In the genomic region with DNA sequence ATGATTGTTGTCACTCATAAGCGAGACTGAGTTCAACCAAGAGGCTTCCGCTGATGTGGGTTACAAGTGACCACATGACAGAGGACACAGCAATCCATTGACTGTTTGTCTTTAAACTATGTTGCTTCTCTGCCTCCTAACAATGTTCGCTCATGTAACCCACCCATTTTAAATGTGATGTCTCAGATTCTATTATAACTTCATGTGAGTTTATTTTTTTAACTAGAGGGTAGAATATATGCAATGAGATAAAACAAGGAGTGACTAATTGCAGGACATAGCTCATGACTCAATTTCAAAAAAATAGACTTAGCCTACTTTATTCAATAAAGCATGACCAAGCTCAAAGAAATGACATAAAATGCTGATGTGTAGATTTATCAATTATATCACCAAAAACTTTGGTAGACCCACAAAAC, we compare ENCODE assay signal across 16 cellular contexts.
DNase-seq lines count a peak whose midpoint lies in the region; ATAC-seq, FAIRE-seq and TF ChIP-seq lines count a peak whose summit lies in the region.
"Had no signal": no experiment of that assay in that cellular context is flagged by ENCODE, and none has a peak within 500 bp of the region (broad histone marks: within the 10 kb centered on the region; RNA-seq: fewer than 3 reads in every experiment).

No MANE protein-coding gene starts in this region.

- peaks cover 18% of the 10 kb centered on the region for H3K4me1 Mint-ChIP-seq in Caco-2 (ENCODE audit: low read depth, unreplicated experiment)
- H3K4me1 Mint-ChIP-seq in activated naive CD8-positive, alpha-beta T cell treated with anti-CD3 and anti-CD28 coated beads, Interleukin-2, amount 50 U/mL, for 24 hours = no peaks in the 10 kb centered on the region

- H2BK15ac ChIP-seq in mesenchymal stem cell (ENCODE audit: low read depth, poor library complexity, severe bottlenecking) = no peak overlapping the region

- H3K9ac ChIP-seq in mesenchymal stem cell (ENCODE audit: low read length) = no peak overlapping the region

- no peak overlapping the region for H3K4me3 ChIP-seq in BJ (ENCODE audit: low read depth, low read length)
- H3K4me3 ChIP-seq in mesenchymal stem cell (ENCODE audit: insufficient read depth in 1 of 2, low read depth in 1 of 2, low read length in 2 of 2) = no peak overlapping the region
- no peak overlapping the region for H3K4me3 ChIP-seq in Caco-2 (ENCODE audit: low read depth, low read length)
- H3K4me3 ChIP-seq: pancreas, suprapubic skin had no signal

- no peaks in the 10 kb centered on the region for H3K27me3 Mint-ChIP-seq in Caco-2 (ENCODE audit: insufficient read depth, unreplicated experiment)
- peaks cover 36% of the 10 kb centered on the region for H3K27me3 Mint-ChIP-seq in activated naive CD8-positive, alpha-beta T cell treated with anti-CD3 and anti-CD28 coated beads, Interleukin-2, amount 50 U/mL, for 24 hours

- no peaks in the 10 kb centered on the region for H3K36me3 ChIP-seq in BJ (ENCODE audit: control insufficient read depth, insufficient read depth, low read length)
- H3K36me3 ChIP-seq in mesenchymal stem cell (ENCODE audit: control insufficient read depth in 1 of 2, insufficient read depth in 2 of 2, low read depth in 1 of 2, low read length in 2 of 2) = no peaks in the 10 kb centered on the region
- no peaks in the 10 kb centered on the region for H3K36me3 ChIP-seq in Caco-2 (ENCODE audit: control insufficient read depth, insufficient read depth, low read length)
- H3K36me3 ChIP-seq: pancreas, suprapubic skin had no signal

- peak overlapping the region; percentile 12 for H4K8ac ChIP-seq in mesenchymal stem cell (ENCODE audit: low read length)

- H3K36me3 Mint-ChIP-seq in Caco-2 (ENCODE audit: insufficient read depth, unreplicated experiment) = no peaks in the 10 kb centered on the region
- no peaks in the 10 kb centered on the region for H3K36me3 Mint-ChIP-seq in activated naive CD8-positive, alpha-beta T cell treated with anti-CD3 and anti-CD28 coated beads, Interleukin-2, amount 50 U/mL, for 24 hours (ENCODE audit: low read depth)
- no peaks in the 10 kb centered on the region for H3K36me3 Mint-ChIP-seq in activated naive CD4-positive, alpha-beta T cell treated with anti-CD3 and anti-CD28 coated beads, Interleukin-2, amount 50 U/mL, for 72 hours

- CTCF ChIA-PET in BJ (lab: Yijun Ruan, JAX) (interaction anchor here (1.3 kb wide), 1 partner anchor 9 kb away, joined by 3 read pairs; no protein-coding TSS in a partner anchor), Caco-2 (lab: Charles Lee) (no interaction called here)

- BruUV-seq in Caco-2 (replicated peaks; lab: Mats Ljungman, UMichigan) = no TSS peak

- H2AFZ ChIP-seq in mesenchymal stem cell (ENCODE audit: low read depth, low read length) = no peak overlapping the region

- no peak overlapping the region for H3K4ac ChIP-seq in mesenchymal stem cell (ENCODE audit: low read depth in 1 of 2, low read length in 2 of 2)

- no peak overlapping the region for H3K27ac ChIP-seq in mesenchymal stem cell (ENCODE audit: low read length, poor library complexity, severe bottlenecking)
- H3K27ac ChIP-seq: pancreas, suprapubic skin had no signal

- intact Hi-C loops in Caco-2 (cut with micrococcal nuclease; ENCODE audit: unreplicated experiment) = no loop called here

- peak; percentile 23 for DNase-seq in BJ (ENCODE audit: low read depth)
- peak; percentile 49 for DNase-seq in RCC 7860 (ENCODE audit: low spot score)
- DNase-seq in dedifferentiated amniotic fluid mesenchymal stem cell (ENCODE audit: extremely low spot score) = peak; percentile 34
- peak; percentile 13 for DNase-seq in mesenchymal stem cell
- no peak for DNase-seq in Caco-2
- DNase-seq in activated naive CD8-positive, alpha-beta T cell treated with anti-CD3 and anti-CD28 coated beads, Interleukin-2, amount 50 U/mL, for 24 hours = no peak
- DNase-seq in activated naive CD4-positive, alpha-beta T cell treated with anti-CD3 and anti-CD28 coated beads, Interleukin-2, amount 50 U/mL, for 72 hours (ENCODE audit: low spot score in 2 of 2) = no peak
- DNase-seq: activated naive CD4-positive, alpha-beta T cell treated with Interleukin-2 at 50 U/mL for 16 hours; AML-193; DMS153; midbrain; NCI-H1048; pancreas had no signal

- H3K9me3 Mint-ChIP-seq in Caco-2 (ENCODE audit: unreplicated experiment) = no peaks in the 10 kb centered on the region
- no peaks in the 10 kb centered on the region for H3K9me3 Mint-ChIP-seq in activated naive CD8-positive, alpha-beta T cell treated with anti-CD3 and anti-CD28 coated beads, Interleukin-2, amount 50 U/mL, for 24 hours
- no peaks in the 10 kb centered on the region for H3K9me3 Mint-ChIP-seq in activated naive CD4-positive, alpha-beta T cell treated with anti-CD3 and anti-CD28 coated beads, Interleukin-2, amount 50 U/mL, for 72 hours

- H3K79me1 ChIP-seq in mesenchymal stem cell (replicated peaks; ENCODE audit: low read length, poor library complexity, severe bottlenecking) = no peaks in the 10 kb centered on the region

- H2AK5ac ChIP-seq in mesenchymal stem cell (ENCODE audit: low read length, severe bottlenecking) = no peak overlapping the region

- 94% methylated on average over 2 of the region's 3 CpGs for WGBS in mesenchymal stem cell

- peaks cover 2% of the 10 kb centered on the region for H3K4me1 ChIP-seq in mesenchymal stem cell (ENCODE audit: control insufficient read depth, insufficient read depth, low read depth, low read length)
- H3K4me1 ChIP-seq in Caco-2 = peaks cover 13% of the 10 kb centered on the region
- H3K4me1 ChIP-seq: pancreas had no signal

- no peak overlapping the region for H2BK5ac ChIP-seq in mesenchymal stem cell (ENCODE audit: low read depth, low read length, poor library complexity, severe bottlenecking)

- H3K18ac ChIP-seq in mesenchymal stem cell (ENCODE audit: low read depth in 1 of 2, low read length in 2 of 2) = no peak overlapping the region

- H3K9me3 ChIP-seq in mesenchymal stem cell (ENCODE audit: control insufficient read depth, low read length) = no peaks in the 10 kb centered on the region
- no peaks in the 10 kb centered on the region for H3K9me3 ChIP-seq in Caco-2
- H3K9me3 ChIP-seq: pancreas, suprapubic skin had no signal

- H3K27me3 ChIP-seq in BJ (ENCODE audit: control insufficient read depth, insufficient read depth, low read length) (no peaks in the 10 kb centered on the region), mesenchymal stem cell (ENCODE audit: control insufficient read depth in 1 of 2, insufficient read depth in 1 of 2, low read length in 2 of 2) (no peaks in the 10 kb centered on the region), Caco-2 (replicated peaks; ENCODE audit: control insufficient read depth, insufficient read depth, low read length) (no peaks in the 10 kb centered on the region)
- H3K27me3 ChIP-seq: pancreas, suprapubic skin had no signal

- H2BK120ac ChIP-seq in mesenchymal stem cell (ENCODE audit: low read depth, low read length) = no peak overlapping the region

- no peak overlapping the region for H4K91ac ChIP-seq in mesenchymal stem cell (ENCODE audit: low read length)

- H3K4me3 Mint-ChIP-seq in Caco-2 (ENCODE audit: unreplicated experiment) = no peak overlapping the region
- H3K4me3 Mint-ChIP-seq in activated naive CD8-positive, alpha-beta T cell treated with anti-CD3 and anti-CD28 coated beads, Interleukin-2, amount 50 U/mL, for 24 hours = no peak overlapping the region

- ATAC-seq in HG03045 (IDR thresholded peaks at IDR 0.05; ENCODE audit: unreplicated experiment) = no peak
- no peak for ATAC-seq in activated naive CD8-positive, alpha-beta T cell treated with anti-CD3 and anti-CD28 coated beads, Interleukin-2, amount 50 U/mL, for 24 hours
- no peak for ATAC-seq in activated naive CD4-positive, alpha-beta T cell treated with anti-CD3 and anti-CD28 coated beads, Interleukin-2, amount 50 U/mL, for 72 hours
- ATAC-seq: pancreas had no signal

- H3K27ac Mint-ChIP-seq in Caco-2 (ENCODE audit: unreplicated experiment) = no peak overlapping the region
- no peak overlapping the region for H3K27ac Mint-ChIP-seq in activated naive CD8-positive, alpha-beta T cell treated with anti-CD3 and anti-CD28 coated beads, Interleukin-2, amount 50 U/mL, for 24 hours
- H3K27ac Mint-ChIP-seq in activated naive CD4-positive, alpha-beta T cell treated with anti-CD3 and anti-CD28 coated beads, Interleukin-2, amount 50 U/mL, for 72 hours = no peak overlapping the region

- POLR2A ChIA-PET in BJ (lab: Charles Lee) = no interaction called here
- POLR2A ChIA-PET in Caco-2 (lab: Charles Lee) = interaction anchor here (0.6 kb wide), 1 partner anchor 546 kb away, joined by 3 read pairs; no protein-coding TSS in a partner anchor

- no peak overlapping the region for H3K4me2 ChIP-seq in mesenchymal stem cell (ENCODE audit: low read length, poor library complexity, severe bottlenecking)

- TF ChIP-seq CTCF in BJ (IDR thresholded peaks at IDR 0.05; ENCODE audit: insufficient read depth, low read depth, low read length) (no peak), Caco-2 (IDR thresholded peaks at IDR 0.05; ENCODE audit: insufficient read depth in 1 of 2, low read depth in 1 of 2, low read length in 1 of 2, severe bottlenecking in 1 of 2, unreplicated experiment in 1 of 2) (no peak)

- H3K14ac ChIP-seq in mesenchymal stem cell (ENCODE audit: low read length in 2 of 2) = no peak overlapping the region

- no peak overlapping the region for H2BK12ac ChIP-seq in mesenchymal stem cell (ENCODE audit: low read length in 2 of 2)

- FAIRE-seq in RCC 7860 (lab: Jason Lieb, UNC) = peak; percentile 72
- FAIRE-seq: colon, pancreas had no signal

- no peak overlapping the region for H3K23ac ChIP-seq in mesenchymal stem cell (ENCODE audit: low read length in 2 of 2)

Comparison
In these comparisons a context has a peak if more than half of its experiments do, and no peak if none do; other contexts are left out.
1. DNase-seq: peak in BJ (single experiment), RCC 7860 (single experiment), dedifferentiated amniotic fluid mesenchymal stem cell (single experiment) and mesenchymal stem cell (single experiment); none in Caco-2 (0 of 2), activated naive CD8-positive, alpha-beta T cell treated with anti-CD3 and anti-CD28 coated beads, Interleukin-2, amount 50 U/mL, for 24 hours (single experiment) and activated naive CD4-positive, alpha-beta T cell treated with anti-CD3 and anti-CD28 coated beads, Interleukin-2, amount 50 U/mL, for 72 hours (0 of 2).